In the genomic region with DNA sequence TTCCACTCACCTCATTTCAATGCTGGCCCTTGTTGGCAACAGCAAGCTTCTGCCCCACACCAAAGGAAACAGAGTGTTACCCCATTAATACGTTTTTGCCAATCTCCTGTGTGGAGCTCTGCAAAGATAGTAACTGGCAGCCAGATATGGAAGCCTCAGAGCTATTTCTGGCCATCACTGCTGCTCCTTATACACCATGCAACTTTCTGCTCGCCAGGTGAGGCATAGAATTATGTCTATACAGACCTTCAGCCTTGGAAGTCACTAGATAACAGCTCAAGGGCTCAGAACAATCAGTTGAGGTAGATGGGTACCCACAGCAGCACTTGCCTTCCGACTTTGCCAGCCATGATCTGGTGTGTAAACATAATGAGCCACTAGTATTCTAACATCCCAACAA, we compare ENCODE assay signal across 1 cellular context.
TF ChIP-seq lines count a peak whose summit lies in the region.

No MANE protein-coding gene starts in this region.

TF ChIP-seq in A549, 52 proteins besides CTCF, POLR2A, EP300 and RAD21:
- TF ChIP-seq, protein P1, sequence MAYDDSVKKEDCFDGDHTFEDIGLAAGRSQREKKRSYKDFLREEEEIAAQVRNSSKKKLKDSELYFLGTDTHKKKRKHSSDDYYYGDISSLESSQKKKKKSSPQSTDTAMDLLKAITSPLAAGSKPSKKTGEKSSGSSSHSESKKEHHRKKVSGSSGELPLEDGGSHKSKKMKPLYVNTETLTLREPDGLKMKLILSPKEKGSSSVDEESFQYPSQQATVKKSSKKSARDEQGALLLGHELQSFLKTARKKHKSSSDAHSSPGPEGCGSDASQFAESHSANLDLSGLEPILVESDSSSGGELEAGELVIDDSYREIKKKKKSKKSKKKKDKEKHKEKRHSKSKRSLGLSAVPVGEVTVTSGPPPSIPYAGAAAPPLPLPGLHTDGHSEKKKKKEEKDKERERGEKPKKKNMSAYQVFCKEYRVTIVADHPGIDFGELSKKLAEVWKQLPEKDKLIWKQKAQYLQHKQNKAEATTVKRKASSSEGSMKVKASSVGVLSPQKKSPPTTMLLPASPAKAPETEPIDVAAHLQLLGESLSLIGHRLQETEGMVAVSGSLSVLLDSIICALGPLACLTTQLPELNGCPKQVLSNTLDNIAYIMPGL (CRISPR knock-in tag; IDR thresholded peaks at IDR 0.05; ENCODE audit: borderline replicate concordance): no peak
- TF ChIP-seq ZSCAN20 (CRISPR knock-in tag; IDR thresholded peaks at IDR 0.05): no peak
- no peak for TF ChIP-seq MAFK (IDR thresholded peaks at IDR 0.05; ENCODE audit: partially characterized antibody)
- no peak for TF ChIP-seq NFE2L2 (conservative IDR thresholded peaks at IDR 0.05; ENCODE audit: low read length)
- TF ChIP-seq, protein P2, sequence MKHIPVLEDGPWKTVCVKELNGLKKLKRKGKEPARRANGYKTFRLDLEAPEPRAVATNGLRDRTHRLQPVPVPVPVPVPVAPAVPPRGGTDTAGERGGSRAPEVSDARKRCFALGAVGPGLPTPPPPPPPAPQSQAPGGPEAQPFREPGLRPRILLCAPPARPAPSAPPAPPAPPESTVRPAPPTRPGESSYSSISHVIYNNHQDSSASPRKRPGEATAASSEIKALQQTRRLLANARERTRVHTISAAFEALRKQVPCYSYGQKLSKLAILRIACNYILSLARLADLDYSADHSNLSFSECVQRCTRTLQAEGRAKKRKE (CRISPR knock-in tag; IDR thresholded peaks at IDR 0.05; ENCODE audit: low read depth): no peak
- no peak for TF ChIP-seq CEBPB (IDR thresholded peaks at IDR 0.05)
- TF ChIP-seq FOSL2 (IDR thresholded peaks at IDR 0.05): no peak
- no peak for TF ChIP-seq FOSL2 (CRISPR knock-in tag; IDR thresholded peaks at IDR 0.05)
- TF ChIP-seq NR3C1 (IDR thresholded peaks at IDR 0.05): no peak
- TF ChIP-seq CBX2 (IDR thresholded peaks at IDR 0.05; ENCODE audit: borderline replicate concordance, low read depth): no peak
- TF ChIP-seq KDM1A (IDR thresholded peaks at IDR 0.05; ENCODE audit: low read depth): no peak
- no peak for TF ChIP-seq RARB (CRISPR knock-in tag; IDR thresholded peaks at IDR 0.05)
- TF ChIP-seq CBX8 (IDR thresholded peaks at IDR 0.05): no peak
- TF ChIP-seq KDM5A (IDR thresholded peaks at IDR 0.05): no peak
